In the genomic region with DNA sequence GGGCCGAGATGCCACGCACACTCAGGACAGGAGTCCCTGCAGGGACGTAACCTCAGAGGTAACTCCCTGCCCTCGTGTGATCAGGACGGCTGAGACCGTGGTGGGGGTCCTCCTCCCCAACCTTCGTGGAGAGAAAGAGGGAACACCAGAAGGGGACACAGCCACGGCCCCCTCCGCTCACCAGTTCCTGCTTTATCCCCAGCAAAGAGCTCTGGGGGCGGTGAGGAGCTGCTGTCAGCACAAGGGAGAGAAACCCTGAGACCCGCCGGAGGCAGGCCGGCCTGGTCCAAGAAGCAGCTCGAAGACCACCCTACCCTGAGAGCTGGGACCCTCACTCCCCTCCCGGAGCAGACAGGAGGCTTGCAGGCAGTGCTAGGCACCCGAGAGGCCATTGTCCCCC, we compare ENCODE assay signal across 25 cellular contexts.
"Had no signal": no experiment of that assay in that cellular context is flagged by ENCODE, and none has a peak within 500 bp of the region (broad histone marks: within the 10 kb centered on the region; RNA-seq: fewer than 3 reads in every experiment).

No MANE protein-coding gene starts in this region.

- H3K36me3 ChIP-seq: colonic mucosa, ovary, suprapubic skin, uterus had no signal

- H3K9me3 ChIP-seq: colonic mucosa, ovary, suprapubic skin, tibial artery, upper lobe of left lung, uterus had no signal

- H3K27ac Mint-ChIP-seq: endodermal cell; progenitor cell of endocrine pancreas; stimulated activated effector memory CD8-positive, alpha-beta T cell treated with anti-CD3 and anti-CD28 coated beads, Interleukin-12 subunit alpha, Interleukin-12 subunit beta, amount 100 ng/mL, for 72 hours had no signal

- ATAC-seq: foreskin keratinocyte; left colon; right cardiac atrium; stimulated activated effector memory CD8-positive, alpha-beta T cell treated with anti-CD3 and anti-CD28 coated beads, Interleukin-12 subunit alpha, Interleukin-12 subunit beta, amount 100 ng/mL, for 72 hours; stimulated activated naive CD8-positive, alpha-beta T cell treated with anti-CD3 and anti-CD28 coated beads, Interleukin-15, Interleukin-2, amounts not matched to agents 100 U/mL and 50 U/mL, for 24 hours had no signal

- H2AFZ ChIP-seq: hepatocyte had no signal

- H3K27ac ChIP-seq: colonic mucosa, foreskin keratinocyte, hepatocyte, ovary, suprapubic skin, tibial artery, upper lobe of left lung, uterus had no signal

- H3K27me3 ChIP-seq: colonic mucosa, foreskin keratinocyte, hepatocyte, ovary, suprapubic skin, tibial artery, upper lobe of left lung, uterus had no signal

- H3K79me2 ChIP-seq: hepatocyte had no signal

- H3K4me3 Mint-ChIP-seq: endodermal cell; naive B cell; nephron; stimulated activated effector memory CD8-positive, alpha-beta T cell treated with anti-CD3 and anti-CD28 coated beads, Interleukin-12 subunit alpha, Interleukin-12 subunit beta, amount 100 ng/mL, for 72 hours had no signal

- H3K4me2 ChIP-seq: hepatocyte had no signal

- H3K9me3 Mint-ChIP-seq: endodermal cell; naive B cell; nephron; stimulated activated effector memory CD8-positive, alpha-beta T cell treated with anti-CD3 and anti-CD28 coated beads, Interleukin-12 subunit alpha, Interleukin-12 subunit beta, amount 100 ng/mL, for 72 hours had no signal

- H3K4me1 Mint-ChIP-seq: endodermal cell had no signal

- H3K4me1 ChIP-seq: colonic mucosa, foreskin keratinocyte, suprapubic skin, tibial artery, uterus had no signal

- H3K27me3 Mint-ChIP-seq: naive B cell, progenitor cell of endocrine pancreas had no signal

- H3K36me3 Mint-ChIP-seq: naive B cell; stimulated activated effector memory CD8-positive, alpha-beta T cell treated with anti-CD3 and anti-CD28 coated beads, Interleukin-12 subunit alpha, Interleukin-12 subunit beta, amount 100 ng/mL, for 72 hours had no signal

- DNase-seq: colonic mucosa; dermis blood vessel endothelial cell; effector CD4-positive, alpha-beta T cell; endodermal cell; erythroblast; foreskin keratinocyte; head of caudate nucleus; left colon; mesendoderm; naive B cell; ovary; small intestine; stimulated activated CD4-positive, alpha-beta T cell treated with anti-CD3 and anti-CD28 coated beads, Interleukin-12 subunit alpha, Interleukin-12 subunit beta, amount 100 ng/mL, for 4 hours; stimulated activated CD4-positive, alpha-beta T cell treated with anti-CD3 and anti-CD28 coated beads, Interleukin-4, amount 100 ng/mL, for 1 hour; stimulated activated CD8-positive, alpha-beta memory T cell treated with anti-CD3 and anti-CD28 coated beads, Interleukin-4, amount 100 ng/mL, for 48 hours; stimulated activated naive CD8-positive, alpha-beta T cell treated with anti-CD3 and anti-CD28 coated beads, Interleukin-15, Interleukin-2, amounts not matched to agents 100 U/mL and 50 U/mL, for 24 hours; tibial artery; upper lobe of left lung; uterus had no signal

- H3K4me3 ChIP-seq: colonic mucosa, hepatocyte, ovary, suprapubic skin, tibial artery, upper lobe of left lung, uterus had no signal
